Comparison of ENCODE assay signal across 13 cellular contexts in genomic region chr6:139153876-139154275, GRCh38. TPM values are rescaled to one million over a fixed set of nuclear protein-coding genes. Genes with fewer than 3 reads are reported as not detected.
DNase-seq lines count a peak whose midpoint lies in the region; ATAC-seq and TF ChIP-seq lines count a peak whose summit lies in the region.
"Had no signal": no experiment of that assay in that cellular context is flagged by ENCODE, and none has a peak within 500 bp of the region (broad histone marks: within the 10 kb centered on the region; RNA-seq: fewer than 3 reads in every experiment).

No MANE protein-coding gene starts in this region.

- no peaks in the 10 kb centered on the region for H3K27me3 ChIP-seq in CD4-positive, CD25-positive, alpha-beta regulatory T cell (ENCODE audit: control insufficient read depth, insufficient read depth, low read length)
- no peaks in the 10 kb centered on the region for H3K27me3 ChIP-seq in osteoblast (ENCODE audit: insufficient read depth, low read length)
- H3K27me3 ChIP-seq: sigmoid colon, testis had no signal

- H3K27me3 Mint-ChIP-seq in CD4-positive, CD25-positive, alpha-beta regulatory T cell = no peaks in the 10 kb centered on the region
- no peaks in the 10 kb centered on the region for H3K27me3 Mint-ChIP-seq in HFFc6 (ENCODE audit: insufficient read depth)

- peak overlapping the region; percentile 58 for H3K4me2 ChIP-seq in osteoblast (ENCODE audit: insufficient read depth, low read length)
- H3K4me2 ChIP-seq: SK-N-SH had no signal

- peak overlapping the region; percentile 53 for H3K4me3 ChIP-seq in CD4-positive, CD25-positive, alpha-beta regulatory T cell (ENCODE audit: low read depth, low read length)
- H3K4me3 ChIP-seq in astrocyte of the cerebellum (ENCODE audit: low read depth, low read length) = no peak overlapping the region
- H3K4me3 ChIP-seq in osteoblast (ENCODE audit: insufficient read depth, low read length) = peak overlapping the region; percentile 5
- H3K4me3 ChIP-seq: sigmoid colon, testis had no signal

- TF ChIP-seq CTCF in HFFc6 (IDR thresholded peaks at IDR 0.05) (no peak), astrocyte of the cerebellum (IDR thresholded peaks at IDR 0.05; ENCODE audit: low read depth, low read length, missing control alignments) (no peak), osteoblast (IDR thresholded peaks at IDR 0.05; ENCODE audit: extremely low read depth, low read depth, low read length) (no peak)

- peaks cover 61 to 86% (median 73%) of the 10 kb centered on the region in 4 donors for H3K4me1 Mint-ChIP-seq in CD4-positive, CD25-positive, alpha-beta regulatory T cell
- peaks cover 30% of the 10 kb centered on the region for H3K4me1 Mint-ChIP-seq in HFFc6 (ENCODE audit: low read depth)

- in situ Hi-C loops in astrocyte of the cerebellum (cut with HindIII; ENCODE audit: low sequenced_read_pairs) = no loop called here

- peaks cover 19% of the 10 kb centered on the region for H3K36me3 Mint-ChIP-seq in CD4-positive, CD25-positive, alpha-beta regulatory T cell
- H3K36me3 Mint-ChIP-seq in HFFc6 (ENCODE audit: low read depth) = no peaks in the 10 kb centered on the region

- H3K9me3 Mint-ChIP-seq in CD4-positive, CD25-positive, alpha-beta regulatory T cell = no peaks in the 10 kb centered on the region
- no peaks in the 10 kb centered on the region for H3K9me3 Mint-ChIP-seq in HFFc6
- H3K9me3 Mint-ChIP-seq: nephron had no signal

- H3K9me3 ChIP-seq in CD4-positive, CD25-positive, alpha-beta regulatory T cell (ENCODE audit: control insufficient read depth in 2 of 2, low read length in 2 of 2) = no peaks in the 10 kb centered on the region
- no peaks in the 10 kb centered on the region for H3K9me3 ChIP-seq in osteoblast (ENCODE audit: low read depth, low read length)
- H3K9me3 ChIP-seq: sigmoid colon, SK-N-SH, testis had no signal

- H3K36me3 ChIP-seq in CD4-positive, CD25-positive, alpha-beta regulatory T cell (ENCODE audit: control insufficient read depth, insufficient read depth, low read length) = peaks cover 17% of the 10 kb centered on the region
- H3K36me3 ChIP-seq in osteoblast (ENCODE audit: insufficient read depth, low read length) = no peaks in the 10 kb centered on the region
- H3K36me3 ChIP-seq: sigmoid colon had no signal

- no peak overlapping the region for H3K27ac ChIP-seq in CD4-positive, CD25-positive, alpha-beta regulatory T cell (ENCODE audit: insufficient read depth, low read length, poor library complexity, severe bottlenecking)
- H3K27ac ChIP-seq in osteoblast (ENCODE audit: low read depth, low read length) = peak overlapping the region; percentile 64
- H3K27ac ChIP-seq: sigmoid colon, testis had no signal

- H3K4me3 Mint-ChIP-seq in CD4-positive, CD25-positive, alpha-beta regulatory T cell = peak overlapping the region in 3 of 4 donors; percentile 10 to 31 (median 15)
- H3K4me3 Mint-ChIP-seq in HFFc6 = no peak overlapping the region
- H3K4me3 Mint-ChIP-seq: nephron had no signal

- no peak overlapping the region for H2AFZ ChIP-seq in osteoblast (ENCODE audit: low read length)

- H3K79me2 ChIP-seq in osteoblast (ENCODE audit: insufficient read depth, low read length) = peaks cover 50% of the 10 kb centered on the region

- peaks cover 88% of the 10 kb centered on the region for H3K4me1 ChIP-seq in CD4-positive, CD25-positive, alpha-beta regulatory T cell (ENCODE audit: control insufficient read depth, insufficient read depth, low read length, poor library complexity, severe bottlenecking)
- H3K4me1 ChIP-seq in osteoblast (ENCODE audit: insufficient read depth, low read length) = peaks cover 35% of the 10 kb centered on the region

- peak overlapping the region in 2 of 3 donors; percentile 19 to 32 for H3K27ac Mint-ChIP-seq in CD4-positive, CD25-positive, alpha-beta regulatory T cell
- no peak overlapping the region for H3K27ac Mint-ChIP-seq in HFFc6
- H3K27ac Mint-ChIP-seq: nephron had no signal

- ATAC-seq in CD4-positive, CD25-positive, alpha-beta regulatory T cell (ENCODE audit: low read depth in 2 of 2) = no peak
- no peak for ATAC-seq in HG03175 (IDR thresholded peaks at IDR 0.05; ENCODE audit: unreplicated experiment)
- ATAC-seq in HG03196 (IDR thresholded peaks at IDR 0.05; ENCODE audit: unreplicated experiment) = no peak
- ATAC-seq: left colon had no signal

- DNase-seq in CD4-positive, CD25-positive, alpha-beta regulatory T cell = peak in 1 of 3 donors; percentile 37
- peak; percentile 42 for DNase-seq in HFFc6
- DNase-seq in astrocyte of the cerebellum (ENCODE audit: low read depth) = peak; percentile 61
- DNase-seq in osteoblast (ENCODE audit: insufficient read length, low spot score, missing footprints) = peak; percentile 84
- no peak for DNase-seq in KG1 (lab: John Stamatoyannopoulos, UW)
- DNase-seq: left colon, NCI-H187 treated with DMSO at 0.1 percent for 48 hours, sigmoid colon, SK-N-SH, testis had no signal

- peaks cover 9% of the 10 kb centered on the region for H4K20me1 ChIP-seq in osteoblast (ENCODE audit: insufficient read depth, low read length)

RNA-seq across cellular contexts. Expression of gene HECA, which starts 19.0 kb away (rescaled TPM):
- 165 TPM for total RNA-seq in CD4-positive, CD25-positive, alpha-beta regulatory T cell
- polyA plus RNA-seq in CD4-positive, CD25-positive, alpha-beta regulatory T cell = 1 to 10 TPM; 5.2 to 7.9 (median 6.3) TPM
- 10 to 100 TPM in 5 of 6 experiments, 1 to 10 TPM in 1; 9.7 to 13.1 (median 11.9) TPM for total RNA-seq in HFFc6 (2021; fragmentation: NEBNext Ultra II Directional; extraction: Animal tissue kit (Norgen Biotek cat#: 25700))
- total RNA-seq in osteoblast = 50.1 and 53.9 TPM in 2 replicates
